Comparison of ENCODE assay signal across 28 cellular contexts in the genomic region with DNA sequence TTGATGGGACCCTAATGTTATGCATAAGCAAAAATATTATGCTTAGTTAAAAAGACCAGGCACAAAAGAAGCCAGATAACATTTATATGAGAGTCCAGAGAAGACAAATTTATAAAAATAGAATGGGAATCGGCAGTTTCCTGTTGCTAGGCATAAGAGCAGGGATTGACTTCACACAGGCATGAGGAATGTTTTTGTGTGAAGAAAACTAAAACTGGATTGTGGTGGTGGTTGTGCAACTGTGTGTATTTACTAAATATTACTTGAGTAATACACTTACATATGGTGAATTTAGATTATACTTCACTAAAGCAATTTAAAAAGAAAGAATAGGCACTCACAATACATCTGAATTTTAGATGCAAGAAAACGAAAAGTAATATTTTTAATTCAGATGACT.
"Had no signal": no experiment of that assay in that cellular context is flagged by ENCODE, and none has a peak within 500 bp of the region (broad histone marks: within the 10 kb centered on the region; RNA-seq: fewer than 3 reads in every experiment).

No MANE protein-coding gene starts in this region.

- H3K4me3 ChIP-seq: cardiac muscle cell, SJCRH30 had no signal

- H3K36me3 Mint-ChIP-seq: activated naive CD4-positive, alpha-beta T cell treated with anti-CD3 and anti-CD28 coated beads, Interleukin-2, amount 50 U/mL, for 72 hours had no signal

- H3K27ac Mint-ChIP-seq: activated naive CD4-positive, alpha-beta T cell treated with anti-CD3 and anti-CD28 coated beads, Interleukin-2, amount 50 U/mL, for 72 hours; activated naive CD8-positive, alpha-beta T cell treated with anti-CD3 and anti-CD28 coated beads, Interleukin-2, amount 50 U/mL, for 24 hours; T-helper 1 cell treated with Interleukin-12 subunit alpha and Interleukin-12 subunit beta and Interleukin-4 antibody, amounts not matched to agents 30 μg/mL and 1 μg/mL, for 36 hours had no signal

- H3K36me3 ChIP-seq: brain microvascular endothelial cell, cardiac muscle cell, SJCRH30 had no signal

- H3K27ac ChIP-seq: brain microvascular endothelial cell, cardiac muscle cell, RWPE1, SJCRH30 had no signal

- H3K9me3 Mint-ChIP-seq: activated naive CD8-positive, alpha-beta T cell treated with anti-CD3 and anti-CD28 coated beads, Interleukin-2, amount 50 U/mL, for 24 hours had no signal

- DNase-seq: activated CD4-positive, alpha-beta T cell treated with anti-CD3 and anti-CD28 coated beads for 4 hours; activated CD4-positive, alpha-beta T cell treated with anti-CD3 and anti-CD28 coated beads, Interleukin-2, amount 50 U/mL, for 4 hours; activated effector memory CD4-positive, alpha-beta T cell treated with anti-CD3 and anti-CD28 coated beads, Interleukin-2, amount 50 U/mL, for 16 hours; activated naive CD4-positive, alpha-beta T cell treated with Interleukin-2 at 50 U/mL for 16 hours; activated naive CD8-positive, alpha-beta T cell treated with anti-CD3 and anti-CD28 coated beads, Interleukin-2, amount 50 U/mL, for 24 hours; activated T-cell treated with anti-CD3 and anti-CD28 coated beads, Interleukin-2, amount 50 U/mL, for 4 hours; brain microvascular endothelial cell; cerebellar nuclear complex; Kasumi-1; KBM-7; MV-4-11; NCI-H1092 treated with DMSO at 0.1 percent for 48 hours; NCI-H1417 treated with DMSO at 0.1 percent for 48 hours; NCI-H1694; NCI-H2029; NCI-H2107; NCI-H2171 treated with DMSO at 0.1 percent for 48 hours; NCI-H226; NCI-H510A; NCI-H69; NK-92 treated with Interleukin-12 subunit alpha and Interleukin-12 subunit beta, amount 100 ng/mL, for 24 hours; OCI-M1; Right ventricle myocardium superior; SJCRH30 had no signal

- H3K9me3 ChIP-seq: SJCRH30 had no signal

- H3K4me1 Mint-ChIP-seq: activated naive CD8-positive, alpha-beta T cell treated with anti-CD3 and anti-CD28 coated beads, Interleukin-2, amount 50 U/mL, for 24 hours had no signal

- H3K4me3 Mint-ChIP-seq: activated naive CD8-positive, alpha-beta T cell treated with anti-CD3 and anti-CD28 coated beads, Interleukin-2, amount 50 U/mL, for 24 hours; activated T-cell treated with anti-CD3 and anti-CD28 coated beads, Interleukin-2, amount 50 U/mL, for 4 hours; T-helper 1 cell treated with Interleukin-12 subunit alpha and Interleukin-12 subunit beta and Interleukin-4 antibody, amounts not matched to agents 30 μg/mL and 1 μg/mL, for 36 hours had no signal

- H3K27me3 ChIP-seq: brain microvascular endothelial cell, cardiac muscle cell, SJCRH30 had no signal

- H3K4me1 ChIP-seq: SJCRH30 had no signal

- H3K27me3 Mint-ChIP-seq: activated naive CD8-positive, alpha-beta T cell treated with anti-CD3 and anti-CD28 coated beads, Interleukin-2, amount 50 U/mL, for 24 hours had no signal
